Comparison of ENCODE assay signal across 8 cellular contexts in genomic region chr9:76394896-76395244, GRCh38. TPM values are rescaled to one million over a fixed set of nuclear protein-coding genes. Genes with fewer than 3 reads are reported as not detected.
DNase-seq lines count a peak whose midpoint lies in the region; ATAC-seq and TF ChIP-seq lines count a peak whose summit lies in the region.

No MANE protein-coding gene starts in this region.

- peaks cover 36% of the 10 kb centered on the region for H3K4me1 Mint-ChIP-seq in activated T-cell treated with anti-CD3 and anti-CD28 coated beads, Interleukin-2, amount 50 U/mL, for 24 hours (ENCODE audit: low read depth)

- H3K4me1 ChIP-seq in neuronal stem cell (ENCODE audit: control insufficient read depth in 2 of 2, insufficient read depth in 1 of 2, low read depth in 1 of 2, low read length in 2 of 2): peaks cover 0 to 5% of the 10 kb centered on the region in 2 donors
- H3K4me1 ChIP-seq in uterus: peaks cover 0 to 7% of the 10 kb centered on the region in 2 donors

- no peaks in the 10 kb centered on the region for H3K9me3 Mint-ChIP-seq in activated T-cell treated with anti-CD3 and anti-CD28 coated beads, Interleukin-2, amount 50 U/mL, for 24 hours

- H3K4me2 ChIP-seq in neuronal stem cell (ENCODE audit: insufficient read depth, low read length, poor library complexity, severe bottlenecking): peak overlapping the region; percentile 81

- H3K9me3 ChIP-seq in neuronal stem cell (replicated peaks in 1 of 2; ENCODE audit: control insufficient read depth in 2 of 2, insufficient read depth in 1 of 2, low read depth in 1 of 2, low read length in 2 of 2) (peaks cover 3 to 7% of the 10 kb centered on the region in 2 donors), uterus (no peaks in the 10 kb centered on the region)

- intact Hi-C loops in uterus (cut with DNase I; ENCODE audit: low total_unique reads): no loop called here

- H3K4ac ChIP-seq in neuronal stem cell (ENCODE audit: low read length): no peak overlapping the region

- H3K27me3 ChIP-seq in neuronal stem cell (ENCODE audit: control insufficient read depth in 3 of 3, insufficient read depth in 3 of 3, low read depth in 1 of 3, low read length in 3 of 3) (no peaks in the 10 kb centered on the region), uterus (no peaks in the 10 kb centered on the region)

- no peak overlapping the region for H2BK12ac ChIP-seq in neuronal stem cell (ENCODE audit: low read length)

- H3K27ac ChIP-seq in neuronal stem cell (replicated peaks; ENCODE audit: low read length) (peak overlapping the region; percentile 77), uterus (peak overlapping the region; percentile 82 to 95)

- H3K4me3 ChIP-seq in fibroblast of villous mesenchyme (ENCODE audit: low read depth, low read length): peak overlapping the region; percentile 83
- H3K4me3 ChIP-seq in neuronal stem cell (ENCODE audit: low read length in 2 of 2): peak overlapping the region; percentile 82 to 98
- peak overlapping the region; percentile 70 to 93 for H3K4me3 ChIP-seq in uterus

- H3K36me3 ChIP-seq in neuronal stem cell (replicated peaks in 1 of 2; ENCODE audit: control insufficient read depth in 2 of 2, insufficient read depth in 2 of 2, low read length in 2 of 2) (peaks cover 0 to 19% of the 10 kb centered on the region in 2 donors), uterus (no peaks in the 10 kb centered on the region)

- peak overlapping the region; percentile 46 for H3K9ac ChIP-seq in neuronal stem cell (ENCODE audit: low read depth, low read length, poor library complexity)

- WGBS in neuronal stem cell (ENCODE audit: extremely low coverage in 2 of 2, insufficient read length in 2 of 2, insufficient replicate concordance in 1 of 2), 2 donors: no CpG with 5 or more reads among the region's 14 CpGs

- H3K4me3 Mint-ChIP-seq in activated T-cell treated with anti-CD3 and anti-CD28 coated beads, Interleukin-2, amount 50 U/mL, for 24 hours: peak overlapping the region; percentile 90

- no peak for TF ChIP-seq POLR2A in uterus (IDR thresholded peaks at IDR 0.05)

- H4K91ac ChIP-seq in neuronal stem cell (ENCODE audit: low read depth, low read length, poor library complexity): no peak overlapping the region

- peak overlapping the region; percentile 98 for H3K27ac Mint-ChIP-seq in activated T-cell treated with anti-CD3 and anti-CD28 coated beads, Interleukin-2, amount 50 U/mL, for 24 hours

- no peak overlapping the region for H3K14ac ChIP-seq in neuronal stem cell (ENCODE audit: low read length)

- peak overlapping the region; percentile 65 for H3K18ac ChIP-seq in neuronal stem cell (ENCODE audit: low read length)

- DNase-seq in CD1c-positive myeloid dendritic cell (ENCODE audit: extremely low spot score) (peak; percentile 85), NCI-H82 treated with DMSO at 0.1 percent for 48 hours (lab: John Stamatoyannopoulos, UW; ENCODE audit: unreplicated experiment) (peak; percentile 41), fibroblast of villous mesenchyme (ENCODE audit: low read depth) (peak; percentile 64), neuronal stem cell (ENCODE audit: low spot score) (no peak), uterus (peak in 1 of 2 donors; percentile 38)
- DNase-seq in activated T-cell treated with anti-CD3 and anti-CD28 coated beads, Interleukin-2, amount 50 U/mL, for 24 hours: no peak

- H2AK5ac ChIP-seq in neuronal stem cell (ENCODE audit: low read depth, low read length): no peak overlapping the region

- ATAC-seq in GM19328 (IDR thresholded peaks at IDR 0.05; ENCODE audit: unreplicated experiment): peak; percentile 47
- ATAC-seq in HG03432 (IDR thresholded peaks at IDR 0.05; ENCODE audit: unreplicated experiment): peak; percentile 46

- H3K36me3 Mint-ChIP-seq in activated T-cell treated with anti-CD3 and anti-CD28 coated beads, Interleukin-2, amount 50 U/mL, for 24 hours (ENCODE audit: low read depth): peaks cover 32% of the 10 kb centered on the region

- no peak overlapping the region for H4K8ac ChIP-seq in neuronal stem cell (ENCODE audit: low read depth, low read length)

- H2BK120ac ChIP-seq in neuronal stem cell (ENCODE audit: low read depth, low read length): peak overlapping the region; percentile 9

- H3K23ac ChIP-seq in neuronal stem cell (ENCODE audit: low read depth, low read length, poor library complexity): no peak overlapping the region

- H3K27me3 Mint-ChIP-seq in activated T-cell treated with anti-CD3 and anti-CD28 coated beads, Interleukin-2, amount 50 U/mL, for 24 hours: no peaks in the 10 kb centered on the region

- H2AFZ ChIP-seq in neuronal stem cell (ENCODE audit: low read length): peak overlapping the region; percentile 90

- H2BK15ac ChIP-seq in neuronal stem cell (ENCODE audit: low read length): no peak overlapping the region

- H3K79me1 ChIP-seq in neuronal stem cell (ENCODE audit: low read depth, low read length): no peaks in the 10 kb centered on the region

- H2BK5ac ChIP-seq in neuronal stem cell (ENCODE audit: low read length): no peak overlapping the region

- TF ChIP-seq CTCF in fibroblast of villous mesenchyme (IDR thresholded peaks at IDR 0.05; ENCODE audit: insufficient read depth, low read depth, low read length) (no peak), uterus (IDR thresholded peaks at IDR 0.05) (no peak)

RNA-seq across cellular contexts. Expression of gene RFK, which starts 0.6 kb away (rescaled TPM):
- total RNA-seq in fibroblast of villous mesenchyme: 20.9 and 35.8 TPM in 2 replicates
- 18.2 TPM for polyA plus RNA-seq in neuronal stem cell (2013, experiment 1 of 2)
- 18.9 TPM for polyA plus RNA-seq in neuronal stem cell (2013, experiment 2 of 2)
- 10 to 100 TPM; 15.6 to 31.0 (median 19.2) TPM for total RNA-seq in uterus

Comparison
In these comparisons a context has a peak if more than half of its experiments do, and no peak if none do; other contexts are left out.
1. DNase-seq: peak in CD1c-positive myeloid dendritic cell (single experiment), NCI-H82 treated with DMSO at 0.1 percent for 48 hours (single experiment) and fibroblast of villous mesenchyme (single experiment); none in activated T-cell treated with anti-CD3 and anti-CD28 coated beads, Interleukin-2, amount 50 U/mL, for 24 hours (single experiment) and neuronal stem cell (single experiment).
2. Peak in every context shown above with its lines, with median percentiles within 50 percentile points of each other: H3K4me3 ChIP-seq.